ENCODE assay signal across 1 cellular context in genomic region chr2:43212216-43212828, GRCh38.
TF ChIP-seq lines count a peak whose summit lies in the region.

No MANE protein-coding gene starts in this region.

TF ChIP-seq in H1, 55 proteins besides CTCF, POLR2A, EP300 and RAD21:
- TF ChIP-seq ASH2L (IDR thresholded peaks at IDR 0.05; ENCODE audit: low read length) (no peak), MAX (IDR thresholded peaks at IDR 0.05) (no peak), TBP (IDR thresholded peaks at IDR 0.05; ENCODE audit: low read depth, low read length) (no peak), KDM1A (IDR thresholded peaks at IDR 0.05; ENCODE audit: borderline replicate concordance, low read length) (no peak), SP4 (IDR thresholded peaks at IDR 0.05; ENCODE audit: low read length) (no peak)
